ENCODE assay signal across 8 cellular contexts in genomic region chr9:128723866-128724743, GRCh38. TPM values are rescaled to one million over a fixed set of nuclear protein-coding genes. Genes with fewer than 3 reads are reported as not detected.
A peak's percentile ranks its signal among the peaks of the same experiment; 100 is the strongest.
DNase-seq lines count a peak whose midpoint lies in the region; ATAC-seq, FAIRE-seq and TF ChIP-seq lines count a peak whose summit lies in the region.

ZDHHC12 (minus strand) TSS chr9:128724127; CDS start chr9:128724093, 34 bp downstream.

- no peaks in the 10 kb centered on the region for H3K9me1 ChIP-seq in keratinocyte (ENCODE audit: control insufficient read depth, extremely low read depth, insufficient read depth, low read length)

- peak; percentile 96 for ATAC-seq in GM19043 (IDR thresholded peaks at IDR 0.05; ENCODE audit: low read depth, unreplicated experiment)
- ATAC-seq in HG03378 (IDR thresholded peaks at IDR 0.05; ENCODE audit: unreplicated experiment) = peak; percentile 82

- TF ChIP-seq CTCF in AG10803 (conservative IDR thresholded peaks at IDR 0.05; ENCODE audit: low read length) = no peak
- no peak for TF ChIP-seq CTCF in keratinocyte (optimal IDR thresholded peaks at IDR 0.05 in 1 of 3, IDR thresholded peaks at IDR 0.05 in 1 of 3, conservative IDR thresholded peaks at IDR 0.05 in 1 of 3; ENCODE audit: extremely low read depth in 1 of 3, insufficient read depth in 2 of 3, low read length in 3 of 3)

- peak within 1 kb of the TSS; percentile 89 for H2AFZ ChIP-seq in keratinocyte (ENCODE audit: control insufficient read depth, low read length)

- peak within 1 kb of the TSS; percentile 91 for H3K4me2 ChIP-seq in keratinocyte (ENCODE audit: control insufficient read depth, extremely low read depth, insufficient read depth, low read depth, low read length)

- no peaks in the 10 kb centered on the region for H3K27me3 ChIP-seq in keratinocyte (ENCODE audit: control insufficient read depth, extremely low read depth, insufficient read depth, low read length)

- no peaks in the 10 kb centered on the region for H3K9me3 ChIP-seq in keratinocyte (ENCODE audit: control insufficient read depth, low read depth, low read length)

- dilution Hi-C loops in keratinocyte (cut with MboI; ENCODE audit: extremely low pct_ligation_motif_present, low sequenced_read_pairs) = no loop called here

- peak within 1 kb of the TSS; percentile 68 for H3K27ac ChIP-seq in keratinocyte (ENCODE audit: control insufficient read depth, insufficient read depth, low read length)

- peaks cover 13% of the 10 kb centered on the region for H3K4me1 ChIP-seq in keratinocyte (ENCODE audit: control insufficient read depth, extremely low read depth, insufficient read depth, low read length)

- H4K20me1 ChIP-seq in keratinocyte (ENCODE audit: control insufficient read depth, extremely low read depth, insufficient read depth, low read length) = no peaks in the 10 kb centered on the region

- H3K79me2 ChIP-seq in keratinocyte (ENCODE audit: control insufficient read depth, insufficient read depth, low read length) = peaks cover 11% of the 10 kb centered on the region

- DNase-seq in AG10803 (ENCODE audit: low read depth) (peak; percentile 87), NCI-H460 (ENCODE audit: extremely low read depth, low read depth) (peak; percentile 97), cerebellar nuclear complex (lab: John Stamatoyannopoulos, UW) (peak; percentile 80 to 88), keratinocyte (ENCODE audit: low read depth, low spot score) (peak; percentile 87)
- DNase-seq in activated CD4-positive, CD25-positive, alpha-beta regulatory T cell treated with anti-CD3 and anti-CD28 coated beads, Interleukin-2, amount 50 U/mL, for 72 hours = peak; percentile 98
- DNase-seq in stimulated activated CD4-positive, alpha-beta T cell treated with anti-CD3 and anti-CD28 coated beads, Interleukin-15, amount 100 ng/mL, for 1 hour (ENCODE audit: low read depth in 1 of 2, low spot score in 1 of 2) = peak; percentile 96 to 98

- H3K36me3 ChIP-seq in keratinocyte (ENCODE audit: control insufficient read depth in 2 of 2, extremely low read depth in 1 of 2, insufficient read depth in 2 of 2, low read length in 2 of 2) = peaks cover 6% of the 10 kb centered on the region in 2 experiments

- H3K4me3 ChIP-seq in AG10803 (ENCODE audit: low read length) (peak within 1 kb of the TSS; percentile 80), keratinocyte (ENCODE audit: control insufficient read depth in 2 of 3, extremely low read depth in 1 of 3, insufficient read depth in 2 of 3, low read depth in 1 of 3, low read length in 3 of 3) (peak within 1 kb of the TSS; percentile 60 to 93 (median 90))

- FAIRE-seq in keratinocyte (lab: Jason Lieb, UNC) = peak; percentile 67

- H3K9ac ChIP-seq in keratinocyte (ENCODE audit: control insufficient read depth, extremely low read depth, insufficient read depth, low read length) = peak within 1 kb of the TSS; percentile 82

RNA-seq across cellular contexts. Expression of gene ZDHHC12, which starts in this region (rescaled TPM):
- 17.9 and 22.4 TPM in 2 replicates for total RNA-seq in NCI-H460 (2014; rRNA removed; shearing (Covaris generic))
- polyA plus RNA-seq in NCI-H460 (2014; cell fraction: nucleus; rRNA removed) = 92.5 and 122 TPM in 2 replicates
- polyA plus RNA-seq in keratinocyte = 24.1 to 46.3 TPM (median 36.3 TPM) in 3 replicates
- polyA plus RNA-seq in keratinocyte (2011; ENCODE audit: low read depth) = 2.1 TPM
- 29.4 and 83.5 TPM in 2 replicates for polyA plus RNA-seq in keratinocyte (2011; cell fraction: cytosol; rRNA removed)
- polyA plus RNA-seq in keratinocyte (2011; cell fraction: nucleus; rRNA removed) = 16.7 and 28.7 TPM in 2 replicates
- polyA plus RNA-seq in keratinocyte (2012; ENCODE audit: low replicate concordance) = 27.7 and 56.3 TPM in 2 replicates
- 18.9 to 31.7 TPM (median 25.7 TPM) in 3 replicates for polyA minus RNA-seq in keratinocyte
- 59.5 TPM for polyA minus RNA-seq in keratinocyte (2011; cell fraction: cytosol; rRNA and poly(A)+ RNA removed)
- 16.7 and 20.7 TPM in 2 replicates for polyA minus RNA-seq in keratinocyte (2011; cell fraction: nucleus; rRNA and poly(A)+ RNA removed)

Comparison
In these comparisons a context has a peak if more than half of its experiments do, and no peak if none do; other contexts are left out.
1. Peak in every context shown above with its lines: DNase-seq, ATAC-seq, H3K4me3 ChIP-seq and H3K27ac ChIP-seq.